8 cellular contexts compared by ENCODE assay signal in the genomic region with DNA sequence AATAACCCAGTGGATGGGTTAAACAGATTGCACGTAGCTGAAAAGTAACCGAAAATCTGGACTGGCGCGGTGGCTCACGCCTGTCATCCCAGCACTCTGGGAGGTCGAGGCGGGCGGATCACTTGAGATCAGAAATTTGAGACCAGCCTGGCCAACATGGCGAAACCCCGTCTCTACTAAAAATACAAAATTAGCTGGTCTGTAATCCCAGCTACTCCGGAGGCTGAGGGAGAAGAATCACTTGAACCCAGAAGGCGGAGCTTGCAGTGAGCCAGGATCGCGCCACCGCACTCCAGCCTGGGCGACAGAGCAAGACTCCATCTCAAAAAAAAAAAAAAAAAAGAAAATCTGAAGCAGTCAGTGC. TPM values are rescaled to one million over a fixed set of nuclear protein-coding genes. Genes with fewer than 3 reads are reported as not detected.
DNase-seq lines count a peak whose midpoint lies in the region; ATAC-seq and TF ChIP-seq lines count a peak whose summit lies in the region.
"Not testable (repeated sequence)": the region's sequence is repeated elsewhere in the genome, so short reads cannot be mapped to it uniquely, and the experiment has no call there.

No MANE protein-coding gene starts in this region.

- 0% methylated on average over 16 of the region's 16 CpGs for WGBS in heart left ventricle, 4 donors

- H3K4me1 ChIP-seq in BLaER1, result peaks cover 44% of the 10 kb centered on the region
- peaks cover 0 to 40% (median 32%) of the 10 kb centered on the region in 12 donors for H3K4me1 ChIP-seq in heart left ventricle

- H3K9me3 Mint-ChIP-seq in MCF 10A (ENCODE audit: unreplicated experiment); naive B cell; stimulated activated naive B cell treated with anti-CD40 and anti-IgM and Interleukin-4, amounts not matched to agents 10 μg/mL and 1 μg/mL and 100 μg/mL, for 72 hours: not testable (repeated sequence)

- H3K9ac ChIP-seq in BLaER1, result peak overlapping the region; percentile 96

- ATAC-seq in heart left ventricle, result peak in 3 of 4 donors; percentile 5 to 34 (median 8)
- peak; percentile 23 to 27 for ATAC-seq in naive B cell (ENCODE audit: low read depth in 2 of 2)
- ATAC-seq in stimulated activated naive B cell treated with anti-CD40 and anti-IgM and Interleukin-4, amounts not matched to agents 10 μg/mL and 1 μg/mL and 100 μg/mL, for 72 hours (replicated peaks), result peak; percentile 33 to 45

- H3K36me3 ChIP-seq in BLaER1 (peaks cover 56% of the 10 kb centered on the region), H7 (replicated peaks; ENCODE audit: control insufficient read depth, insufficient read depth, low read length) (peaks cover 10% of the 10 kb centered on the region), heart left ventricle (peaks cover 0 to 25% (median 6%) of the 10 kb centered on the region in 9 donors)

- H3K27ac Mint-ChIP-seq in MCF 10A (ENCODE audit: low read depth, unreplicated experiment), result peak overlapping the region; percentile 87
- peak overlapping the region; percentile 96 to 100 (median 99) for H3K27ac Mint-ChIP-seq in naive B cell
- H3K27ac Mint-ChIP-seq in stimulated activated naive B cell treated with anti-CD40 and anti-IgM and Interleukin-4, amounts not matched to agents 10 μg/mL and 1 μg/mL and 100 μg/mL, for 72 hours, result peak overlapping the region; percentile 100

- TF ChIP-seq POLR2A in NB4 (IDR thresholded peaks at IDR 0.05; ENCODE audit: extremely low read depth, insufficient read length); heart left ventricle (IDR thresholded peaks at IDR 0.05): not testable (repeated sequence)

- peak overlapping the region; percentile 95 for H3K4me2 ChIP-seq in BLaER1

- TF ChIP-seq CTCF in NB4 (IDR thresholded peaks at IDR 0.05; ENCODE audit: low read depth, low read length); VCaP (conservative IDR thresholded peaks at IDR 0.05); MCF 10A (IDR thresholded peaks at IDR 0.05; ENCODE audit: unreplicated experiment); heart left ventricle (IDR thresholded peaks at IDR 0.05): not testable (repeated sequence)

- DNase-seq in H7; NB4 (ENCODE audit: low read depth); naive B cell: not testable (repeated sequence)
- peak; percentile 16 for DNase-seq in MCF 10A (ENCODE audit: unreplicated experiment)
- peak in 1 of 5 donors; percentile 35 for DNase-seq in heart left ventricle
- DNase-seq in stimulated activated naive B cell treated with anti-CD40 and anti-IgM and Interleukin-4, amounts not matched to agents 10 μg/mL and 1 μg/mL and 100 μg/mL, for 72 hours, result peak; percentile 24

- peaks cover 47% of the 10 kb centered on the region for H4K20me1 ChIP-seq in BLaER1

- not testable (repeated sequence) for H3K27me3 Mint-ChIP-seq in MCF 10A (ENCODE audit: insufficient read depth, unreplicated experiment); naive B cell; stimulated activated naive B cell treated with anti-CD40 and anti-IgM and Interleukin-4, amounts not matched to agents 10 μg/mL and 1 μg/mL and 100 μg/mL, for 72 hours

- intact Hi-C loops in MCF 10A (cut with micrococcal nuclease), result loop anchor here (1.0 to 10.0 kb wide), 3 partner anchors 27 to 281 kb away; a partner anchor contains a TSS
- intact Hi-C loops in heart left ventricle (cut with DNase I), result loop anchor here in 4 of 10 donors (2.0 to 10.0 kb wide), 9 partner anchors 27 to 283 kb away; a partner anchor contains a TSS

- H3K9me3 ChIP-seq in BLaER1, heart left ventricle: not testable (repeated sequence)

- H3K36me3 Mint-ChIP-seq in MCF 10A (ENCODE audit: insufficient read depth, unreplicated experiment), result peaks cover 46% of the 10 kb centered on the region
- not testable (repeated sequence) for H3K36me3 Mint-ChIP-seq in naive B cell
- H3K36me3 Mint-ChIP-seq in stimulated activated naive B cell treated with anti-CD40 and anti-IgM and Interleukin-4, amounts not matched to agents 10 μg/mL and 1 μg/mL and 100 μg/mL, for 72 hours, result peaks cover 23 to 39% of the 10 kb centered on the region in 2 donors

- H3K4me1 Mint-ChIP-seq in MCF 10A (ENCODE audit: insufficient read depth, unreplicated experiment) (peaks cover 20% of the 10 kb centered on the region), naive B cell (peaks cover 13 to 44% (median 28%) of the 10 kb centered on the region in 3 donors)
- H3K4me1 Mint-ChIP-seq in stimulated activated naive B cell treated with anti-CD40 and anti-IgM and Interleukin-4, amounts not matched to agents 10 μg/mL and 1 μg/mL and 100 μg/mL, for 72 hours, result peaks cover 10 to 19% of the 10 kb centered on the region in 2 donors

- not testable (repeated sequence) for H3K27me3 ChIP-seq in BLaER1; H7 (ENCODE audit: control insufficient read depth, insufficient read depth, low read length); heart left ventricle

- H3K4me3 ChIP-seq in BLaER1 (peak overlapping the region; percentile 97), H7 (ENCODE audit: insufficient read depth, low read depth, low read length) (peak overlapping the region; percentile 97), NB4 (ENCODE audit: low read depth, low read length) (peak overlapping the region; percentile 68), heart left ventricle (peak overlapping the region; percentile 74 to 99 (median 92))

- peak overlapping the region; percentile 81 for H3K27ac ChIP-seq in BLaER1
- H3K27ac ChIP-seq in VCaP, result peak overlapping the region; percentile 81
- H3K27ac ChIP-seq in heart left ventricle, result peak overlapping the region; percentile 69 to 99 (median 94)

- POLR2A ChIA-PET in MCF 10A (lab: Yijun Ruan, JAX), result interaction anchor here (0.6 to 4.8 kb wide), 24 partner anchors 11 to 1162 kb away, joined by 3 to 130 read pairs (median 6); a partner anchor contains a TSS

- CTCF ChIA-PET in MCF 10A (lab: Yijun Ruan, JAX), result interaction anchor here (0.7 to 2.5 kb wide), 12 partner anchors 12 to 224 kb away, joined by 3 to 17 read pairs (median 5); a partner anchor contains a TSS

- BruUV-seq in MCF 10A (replicated peaks; lab: Mats Ljungman, UMichigan), result not testable (repeated sequence)

- peak overlapping the region; percentile 83 for H3K4me3 Mint-ChIP-seq in MCF 10A (ENCODE audit: unreplicated experiment)
- H3K4me3 Mint-ChIP-seq in naive B cell, result peak overlapping the region; percentile 97 to 99 (median 98)
- H3K4me3 Mint-ChIP-seq in stimulated activated naive B cell treated with anti-CD40 and anti-IgM and Interleukin-4, amounts not matched to agents 10 μg/mL and 1 μg/mL and 100 μg/mL, for 72 hours, result peak overlapping the region; percentile 99 to 100

RNA-seq across cellular contexts. Expression of a gene that starts 0.7 kb away (rescaled TPM):
- 35.2 and 44.9 TPM in 2 replicates for total RNA-seq in H7 (2014; rRNA removed; shearing (Covaris generic))
- 77.4 and 86.6 TPM in 2 replicates for total RNA-seq in MCF 10A (2022)
- total RNA-seq in heart left ventricle, result 10 to 100 TPM; 29.5 to 71.3 (median 63.1) TPM
- polyA plus RNA-seq in heart left ventricle, result 10 to 100 TPM; 29.5 to 70.2 TPM
- 10 to 100 TPM in 1 of 6 donors, 1 to 10 TPM in 5; 1.2 to 10.1 (median 2.2) TPM for polyA plus RNA-seq in naive B cell (ENCODE audit: low read depth in 6 of 6)

RNA-seq across cellular contexts. Expression of a gene that starts 27.2 kb away (rescaled TPM):
- 97.4 and 126 TPM in 2 replicates for total RNA-seq in H7 (2014; rRNA removed; shearing (Covaris generic))
- 111 and 131 TPM in 2 replicates for total RNA-seq in MCF 10A (2022)
- total RNA-seq in heart left ventricle, result 10 to 100 TPM; 11.7 to 50.4 (median 34.1) TPM
- 10 to 100 TPM; 11.0 to 76.1 TPM for polyA plus RNA-seq in heart left ventricle
- polyA plus RNA-seq in naive B cell (ENCODE audit: low read depth in 6 of 6), result 10 to 100 TPM in 5 of 6 donors, 1 to 10 TPM in 1; 6.8 to 14.4 (median 11.5) TPM
